In the genomic region with DNA sequence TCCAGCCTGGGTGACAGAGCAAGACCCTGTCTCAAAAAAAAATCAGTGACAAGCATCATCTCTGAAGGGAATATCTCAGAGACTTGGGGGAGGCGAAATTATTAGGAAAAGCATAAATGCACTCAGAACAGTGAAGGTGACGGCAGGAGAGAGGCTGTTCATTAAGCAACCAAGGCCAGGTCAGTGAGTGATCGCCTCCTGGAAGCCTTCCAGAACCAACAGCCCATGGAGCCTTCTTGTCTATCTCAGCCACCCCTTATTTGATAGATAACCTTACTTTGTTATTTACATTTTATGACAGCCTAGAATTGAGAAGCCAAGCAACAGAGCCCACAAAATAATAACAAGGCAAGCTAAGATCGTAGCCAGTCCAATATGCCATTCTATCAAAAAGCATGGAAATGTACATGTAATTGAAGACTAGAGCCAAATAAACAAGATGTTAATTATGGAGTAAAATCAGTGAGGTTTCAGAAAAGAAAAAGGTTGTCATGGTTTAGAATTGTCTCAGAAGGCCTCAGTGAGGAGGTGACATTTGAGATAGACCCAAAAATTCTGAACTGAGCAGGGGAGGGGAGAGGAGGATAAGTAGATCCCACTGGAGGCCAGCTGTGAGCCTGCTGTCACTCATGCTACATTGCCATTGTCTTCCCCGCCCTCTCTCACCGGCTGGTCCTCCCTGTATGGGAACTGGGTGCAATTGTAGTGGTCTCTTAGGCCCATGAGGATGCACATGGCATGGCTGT, we compare ENCODE assay signal across 2 cellular contexts.
TF ChIP-seq lines count a peak whose summit lies in the region.

No MANE protein-coding gene starts in this region.

TF ChIP-seq in HEK293, 187 proteins besides CTCF, POLR2A, EP300 and RAD21 (continued from another document):
- TF ChIP-seq, protein P1, sequence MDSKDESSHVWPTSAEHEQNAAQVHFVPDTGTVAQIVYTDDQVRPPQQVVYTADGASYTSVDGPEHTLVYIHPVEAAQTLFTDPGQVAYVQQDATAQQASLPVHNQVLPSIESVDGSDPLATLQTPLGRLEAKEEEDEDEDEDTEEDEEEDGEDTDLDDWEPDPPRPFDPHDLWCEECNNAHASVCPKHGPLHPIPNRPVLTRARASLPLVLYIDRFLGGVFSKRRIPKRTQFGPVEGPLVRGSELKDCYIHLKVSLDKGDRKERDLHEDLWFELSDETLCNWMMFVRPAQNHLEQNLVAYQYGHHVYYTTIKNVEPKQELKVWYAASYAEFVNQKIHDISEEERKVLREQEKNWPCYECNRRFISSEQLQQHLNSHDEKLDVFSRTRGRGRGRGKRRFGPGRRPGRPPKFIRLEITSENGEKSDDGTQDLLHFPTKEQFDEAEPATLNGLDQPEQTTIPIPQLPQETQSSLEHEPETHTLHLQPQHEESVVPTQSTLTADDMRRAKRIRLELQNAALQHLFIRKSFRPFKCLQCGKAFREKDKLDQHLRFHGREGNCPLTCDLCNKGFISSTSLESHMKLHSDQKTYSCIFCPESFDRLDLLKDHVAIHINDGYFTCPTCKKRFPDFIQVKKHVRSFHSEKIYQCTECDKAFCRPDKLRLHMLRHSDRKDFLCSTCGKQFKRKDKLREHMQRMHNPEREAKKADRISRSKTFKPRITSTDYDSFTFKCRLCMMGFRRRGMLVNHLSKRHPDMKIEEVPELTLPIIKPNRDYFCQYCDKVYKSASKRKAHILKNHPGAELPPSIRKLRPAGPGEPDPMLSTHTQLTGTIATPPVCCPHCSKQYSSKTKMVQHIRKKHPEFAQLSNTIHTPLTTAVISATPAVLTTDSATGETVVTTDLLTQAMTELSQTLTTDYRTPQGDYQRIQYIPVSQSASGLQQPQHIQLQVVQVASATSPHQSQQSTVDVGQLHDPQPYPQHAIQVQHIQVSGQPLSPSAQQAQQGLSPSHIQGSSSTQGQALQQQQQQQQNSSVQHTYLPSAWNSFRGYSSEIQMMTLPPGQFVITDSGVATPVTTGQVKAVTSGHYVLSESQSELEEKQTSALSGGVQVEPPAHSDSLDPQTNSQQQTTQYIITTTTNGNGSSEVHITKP (tag by site-specific recombination; IDR thresholded peaks at IDR 0.05), result peak; percentile 25; the same call in 1 of the 2 replicates
- TF ChIP-seq SP7 (tag by site-specific recombination; IDR thresholded peaks at IDR 0.05) (peak; percentile 94), ZNF416 (tag by site-specific recombination; IDR thresholded peaks at IDR 0.05) (no peak), OSR2 (tag by site-specific recombination; IDR thresholded peaks at IDR 0.05) (no peak), ZNF670 (tag by site-specific recombination; IDR thresholded peaks at IDR 0.05; ENCODE audit: low read depth) (no peak), ZNF521 (tag by site-specific recombination; IDR thresholded peaks at IDR 0.05) (no peak), ZNF248 (tag by site-specific recombination; IDR thresholded peaks at IDR 0.05) (no peak), ZNF423 (tag by site-specific recombination; IDR thresholded peaks at IDR 0.05) (no peak), ZNF10 (tag by site-specific recombination; IDR thresholded peaks at IDR 0.05) (peak; percentile 23; the same call in 1 of the 2 replicates), ZNF510 (tag by site-specific recombination; IDR thresholded peaks at IDR 0.05; ENCODE audit: insufficient replicate concordance) (no peak), ZXDB (tag by site-specific recombination; IDR thresholded peaks at IDR 0.05) (no peak), ZBTB8A (tag by site-specific recombination; IDR thresholded peaks at IDR 0.05) (no peak), ZNF629 (tag by site-specific recombination; IDR thresholded peaks at IDR 0.05) (no peak)
- TF ChIP-seq, protein P2, sequence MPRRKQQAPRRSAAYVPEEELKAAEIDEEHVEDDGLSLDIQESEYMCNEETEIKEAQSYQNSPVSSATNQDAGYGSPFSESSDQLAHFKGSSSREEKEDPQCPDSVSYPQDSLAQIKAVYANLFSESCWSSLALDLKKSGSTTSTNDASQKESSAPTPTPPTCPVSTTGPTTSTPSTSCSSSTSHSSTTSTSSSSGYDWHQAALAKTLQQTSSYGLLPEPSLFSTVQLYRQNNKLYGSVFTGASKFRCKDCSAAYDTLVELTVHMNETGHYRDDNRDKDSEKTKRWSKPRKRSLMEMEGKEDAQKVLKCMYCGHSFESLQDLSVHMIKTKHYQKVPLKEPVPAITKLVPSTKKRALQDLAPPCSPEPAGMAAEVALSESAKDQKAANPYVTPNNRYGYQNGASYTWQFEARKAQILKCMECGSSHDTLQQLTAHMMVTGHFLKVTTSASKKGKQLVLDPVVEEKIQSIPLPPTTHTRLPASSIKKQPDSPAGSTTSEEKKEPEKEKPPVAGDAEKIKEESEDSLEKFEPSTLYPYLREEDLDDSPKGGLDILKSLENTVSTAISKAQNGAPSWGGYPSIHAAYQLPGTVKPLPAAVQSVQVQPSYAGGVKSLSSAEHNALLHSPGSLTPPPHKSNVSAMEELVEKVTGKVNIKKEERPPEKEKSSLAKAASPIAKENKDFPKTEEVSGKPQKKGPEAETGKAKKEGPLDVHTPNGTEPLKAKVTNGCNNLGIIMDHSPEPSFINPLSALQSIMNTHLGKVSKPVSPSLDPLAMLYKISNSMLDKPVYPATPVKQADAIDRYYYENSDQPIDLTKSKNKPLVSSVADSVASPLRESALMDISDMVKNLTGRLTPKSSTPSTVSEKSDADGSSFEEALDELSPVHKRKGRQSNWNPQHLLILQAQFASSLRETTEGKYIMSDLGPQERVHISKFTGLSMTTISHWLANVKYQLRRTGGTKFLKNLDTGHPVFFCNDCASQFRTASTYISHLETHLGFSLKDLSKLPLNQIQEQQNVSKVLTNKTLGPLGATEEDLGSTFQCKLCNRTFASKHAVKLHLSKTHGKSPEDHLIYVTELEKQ (tag by site-specific recombination; IDR thresholded peaks at IDR 0.05; ENCODE audit: borderline replicate concordance), result 0 out of 2 replicates have a peak, but pooled peaks have one; percentile 57

TF ChIP-seq in WTC11, 78 proteins besides CTCF, POLR2A, EP300 and RAD21 (continued from another document):
- TF ChIP-seq, protein P3, sequence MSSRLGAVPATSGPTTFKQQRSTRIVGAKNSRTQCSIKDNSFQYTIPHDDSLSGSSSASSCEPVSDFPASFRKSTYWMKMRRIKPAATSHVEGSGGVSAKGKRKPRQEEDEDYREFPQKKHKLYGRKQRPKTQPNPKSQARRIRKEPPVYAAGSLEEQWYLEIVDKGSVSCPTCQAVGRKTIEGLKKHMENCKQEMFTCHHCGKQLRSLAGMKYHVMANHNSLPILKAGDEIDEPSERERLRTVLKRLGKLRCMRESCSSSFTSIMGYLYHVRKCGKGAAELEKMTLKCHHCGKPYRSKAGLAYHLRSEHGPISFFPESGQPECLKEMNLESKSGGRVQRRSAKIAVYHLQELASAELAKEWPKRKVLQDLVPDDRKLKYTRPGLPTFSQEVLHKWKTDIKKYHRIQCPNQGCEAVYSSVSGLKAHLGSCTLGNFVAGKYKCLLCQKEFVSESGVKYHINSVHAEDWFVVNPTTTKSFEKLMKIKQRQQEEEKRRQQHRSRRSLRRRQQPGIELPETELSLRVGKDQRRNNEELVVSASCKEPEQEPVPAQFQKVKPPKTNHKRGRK (CRISPR knock-in tag; IDR thresholded peaks at IDR 0.05; ENCODE audit: borderline replicate concordance), result no peak
- TF ChIP-seq, protein P4, sequence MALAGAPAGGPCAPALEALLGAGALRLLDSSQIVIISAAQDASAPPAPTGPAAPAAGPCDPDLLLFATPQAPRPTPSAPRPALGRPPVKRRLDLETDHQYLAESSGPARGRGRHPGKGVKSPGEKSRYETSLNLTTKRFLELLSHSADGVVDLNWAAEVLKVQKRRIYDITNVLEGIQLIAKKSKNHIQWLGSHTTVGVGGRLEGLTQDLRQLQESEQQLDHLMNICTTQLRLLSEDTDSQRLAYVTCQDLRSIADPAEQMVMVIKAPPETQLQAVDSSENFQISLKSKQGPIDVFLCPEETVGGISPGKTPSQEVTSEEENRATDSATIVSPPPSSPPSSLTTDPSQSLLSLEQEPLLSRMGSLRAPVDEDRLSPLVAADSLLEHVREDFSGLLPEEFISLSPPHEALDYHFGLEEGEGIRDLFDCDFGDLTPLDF (CRISPR knock-in tag; IDR thresholded peaks at IDR 0.05), result no peak
- TF ChIP-seq SOX15 (CRISPR knock-in tag; IDR thresholded peaks at IDR 0.05), result no peak
- TF ChIP-seq, protein P5, sequence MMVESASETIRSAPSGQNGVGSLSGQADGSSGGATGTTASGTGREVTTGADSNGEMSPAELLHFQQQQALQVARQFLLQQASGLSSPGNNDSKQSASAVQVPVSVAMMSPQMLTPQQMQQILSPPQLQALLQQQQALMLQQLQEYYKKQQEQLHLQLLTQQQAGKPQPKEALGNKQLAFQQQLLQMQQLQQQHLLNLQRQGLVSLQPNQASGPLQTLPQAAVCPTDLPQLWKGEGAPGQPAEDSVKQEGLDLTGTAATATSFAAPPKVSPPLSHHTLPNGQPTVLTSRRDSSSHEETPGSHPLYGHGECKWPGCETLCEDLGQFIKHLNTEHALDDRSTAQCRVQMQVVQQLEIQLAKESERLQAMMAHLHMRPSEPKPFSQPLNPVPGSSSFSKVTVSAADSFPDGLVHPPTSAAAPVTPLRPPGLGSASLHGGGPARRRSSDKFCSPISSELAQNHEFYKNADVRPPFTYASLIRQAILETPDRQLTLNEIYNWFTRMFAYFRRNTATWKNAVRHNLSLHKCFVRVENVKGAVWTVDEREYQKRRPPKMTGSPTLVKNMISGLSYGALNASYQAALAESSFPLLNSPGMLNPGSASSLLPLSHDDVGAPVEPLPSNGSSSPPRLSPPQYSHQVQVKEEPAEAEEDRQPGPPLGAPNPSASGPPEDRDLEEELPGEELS (CRISPR knock-in tag; IDR thresholded peaks at IDR 0.05), result no peak
- TF ChIP-seq, protein P6, sequence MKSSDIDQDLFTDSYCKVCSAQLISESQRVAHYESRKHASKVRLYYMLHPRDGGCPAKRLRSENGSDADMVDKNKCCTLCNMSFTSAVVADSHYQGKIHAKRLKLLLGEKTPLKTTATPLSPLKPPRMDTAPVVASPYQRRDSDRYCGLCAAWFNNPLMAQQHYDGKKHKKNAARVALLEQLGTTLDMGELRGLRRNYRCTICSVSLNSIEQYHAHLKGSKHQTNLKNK (CRISPR knock-in tag; IDR thresholded peaks at IDR 0.05), result no peak
- no peak for TF ChIP-seq ZNF232 (CRISPR knock-in tag; IDR thresholded peaks at IDR 0.05)
- no peak for TF ChIP-seq JAZF1 (CRISPR knock-in tag; IDR thresholded peaks at IDR 0.05)
- TF ChIP-seq, protein P7, sequence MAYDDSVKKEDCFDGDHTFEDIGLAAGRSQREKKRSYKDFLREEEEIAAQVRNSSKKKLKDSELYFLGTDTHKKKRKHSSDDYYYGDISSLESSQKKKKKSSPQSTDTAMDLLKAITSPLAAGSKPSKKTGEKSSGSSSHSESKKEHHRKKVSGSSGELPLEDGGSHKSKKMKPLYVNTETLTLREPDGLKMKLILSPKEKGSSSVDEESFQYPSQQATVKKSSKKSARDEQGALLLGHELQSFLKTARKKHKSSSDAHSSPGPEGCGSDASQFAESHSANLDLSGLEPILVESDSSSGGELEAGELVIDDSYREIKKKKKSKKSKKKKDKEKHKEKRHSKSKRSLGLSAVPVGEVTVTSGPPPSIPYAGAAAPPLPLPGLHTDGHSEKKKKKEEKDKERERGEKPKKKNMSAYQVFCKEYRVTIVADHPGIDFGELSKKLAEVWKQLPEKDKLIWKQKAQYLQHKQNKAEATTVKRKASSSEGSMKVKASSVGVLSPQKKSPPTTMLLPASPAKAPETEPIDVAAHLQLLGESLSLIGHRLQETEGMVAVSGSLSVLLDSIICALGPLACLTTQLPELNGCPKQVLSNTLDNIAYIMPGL (CRISPR knock-in tag; IDR thresholded peaks at IDR 0.05), result no peak
- TF ChIP-seq, protein P8, sequence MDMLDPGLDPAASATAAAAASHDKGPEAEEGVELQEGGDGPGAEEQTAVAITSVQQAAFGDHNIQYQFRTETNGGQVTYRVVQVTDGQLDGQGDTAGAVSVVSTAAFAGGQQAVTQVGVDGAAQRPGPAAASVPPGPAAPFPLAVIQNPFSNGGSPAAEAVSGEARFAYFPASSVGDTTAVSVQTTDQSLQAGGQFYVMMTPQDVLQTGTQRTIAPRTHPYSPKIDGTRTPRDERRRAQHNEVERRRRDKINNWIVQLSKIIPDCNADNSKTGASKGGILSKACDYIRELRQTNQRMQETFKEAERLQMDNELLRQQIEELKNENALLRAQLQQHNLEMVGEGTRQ (CRISPR knock-in tag; IDR thresholded peaks at IDR 0.05), result no peak
- TF ChIP-seq, protein P9, sequence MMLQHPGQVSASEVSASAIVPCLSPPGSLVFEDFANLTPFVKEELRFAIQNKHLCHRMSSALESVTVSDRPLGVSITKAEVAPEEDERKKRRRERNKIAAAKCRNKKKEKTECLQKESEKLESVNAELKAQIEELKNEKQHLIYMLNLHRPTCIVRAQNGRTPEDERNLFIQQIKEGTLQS (CRISPR knock-in tag; conservative IDR thresholded peaks at IDR 0.05), result no peak
- TF ChIP-seq IRF2 (CRISPR knock-in tag; IDR thresholded peaks at IDR 0.05; ENCODE audit: borderline replicate concordance, low read depth), result no peak
- TF ChIP-seq EMX1 (CRISPR knock-in tag; IDR thresholded peaks at IDR 0.05), result no peak
- TF ChIP-seq, protein P10, sequence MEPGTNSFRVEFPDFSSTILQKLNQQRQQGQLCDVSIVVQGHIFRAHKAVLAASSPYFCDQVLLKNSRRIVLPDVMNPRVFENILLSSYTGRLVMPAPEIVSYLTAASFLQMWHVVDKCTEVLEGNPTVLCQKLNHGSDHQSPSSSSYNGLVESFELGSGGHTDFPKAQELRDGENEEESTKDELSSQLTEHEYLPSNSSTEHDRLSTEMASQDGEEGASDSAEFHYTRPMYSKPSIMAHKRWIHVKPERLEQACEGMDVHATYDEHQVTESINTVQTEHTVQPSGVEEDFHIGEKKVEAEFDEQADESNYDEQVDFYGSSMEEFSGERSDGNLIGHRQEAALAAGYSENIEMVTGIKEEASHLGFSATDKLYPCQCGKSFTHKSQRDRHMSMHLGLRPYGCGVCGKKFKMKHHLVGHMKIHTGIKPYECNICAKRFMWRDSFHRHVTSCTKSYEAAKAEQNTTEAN (CRISPR knock-in tag; IDR thresholded peaks at IDR 0.05), result no peak
- no peak for TF ChIP-seq NFATC4 (CRISPR knock-in tag; IDR thresholded peaks at IDR 0.05)
